7 cellular contexts compared by ENCODE assay signal in the genomic region with DNA sequence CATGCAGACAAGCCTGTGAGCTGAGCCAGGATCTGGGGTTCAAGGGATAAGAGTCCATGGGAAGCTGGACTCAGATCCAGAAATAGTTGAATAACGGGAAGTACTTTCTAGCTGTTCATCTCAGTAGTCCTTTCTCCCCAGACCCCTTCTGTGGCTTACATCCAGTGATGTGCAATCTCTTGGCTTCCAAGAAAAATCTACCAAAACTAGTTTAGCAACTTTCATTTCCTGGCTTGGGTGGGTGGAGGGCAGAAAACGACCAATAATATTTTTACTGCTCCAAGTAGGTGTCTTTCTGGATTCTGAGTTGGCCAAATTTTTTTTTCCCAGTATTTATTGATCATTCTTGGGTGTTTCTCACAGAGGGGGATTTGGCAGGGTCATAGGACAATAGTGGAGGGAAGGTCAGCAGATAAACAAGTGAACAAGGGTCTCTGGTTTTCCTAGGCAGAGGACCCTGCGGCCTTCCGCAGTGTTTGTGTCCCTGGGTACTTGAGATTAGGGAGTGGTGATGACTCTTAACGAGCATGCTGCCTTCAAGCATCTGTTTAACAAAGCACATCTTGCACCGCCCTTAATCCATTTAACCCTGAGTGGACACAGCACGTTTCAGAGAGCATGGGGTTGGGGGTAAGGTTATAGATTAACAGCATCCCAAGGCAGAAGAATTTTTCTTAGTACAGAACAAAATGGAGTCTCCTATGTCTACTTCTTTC. TPM values are rescaled to one million over a fixed set of nuclear protein-coding genes. Genes with fewer than 3 reads are reported as not detected.
"Had no signal": no experiment of that assay in that cellular context is flagged by ENCODE, and none has a peak within 500 bp of the region (broad histone marks: within the 10 kb centered on the region; RNA-seq: fewer than 3 reads in every experiment).

No MANE protein-coding gene starts in this region.

RNA-seq across cellular contexts. Expression of a gene that starts 36.7 kb away (rescaled TPM):
- total RNA-seq: cerebellum; dermis microvascular lymphatic vessel endothelial cell; T-helper 2 cell treated with Interferon-gamma antibody and Interleukin-4, amounts not matched to agents 100 ng/mL and 5 ng/mL, for 36 hours had no signal
- polyA plus RNA-seq: naive thymus-derived CD4-positive, alpha-beta T cell had no signal

RNA-seq across cellular contexts. Expression of a gene that starts 47.2 kb away (rescaled TPM):
- total RNA-seq: activated T-cell treated with anti-CD3 and anti-CD28 coated beads, Interleukin-2, amount 50 U/mL, for 4 hours; dermis microvascular lymphatic vessel endothelial cell; esophagus squamous epithelium; naive thymus-derived CD4-positive, alpha-beta T cell; T-helper 2 cell treated with Interferon-gamma antibody and Interleukin-4, amounts not matched to agents 100 ng/mL and 5 ng/mL, for 36 hours had no signal
- polyA plus RNA-seq: naive thymus-derived CD4-positive, alpha-beta T cell had no signal

RNA-seq across cellular contexts. Expression of a gene that starts 51.9 kb away (rescaled TPM):
- total RNA-seq: activated T-cell treated with anti-CD3 and anti-CD28 coated beads, Interleukin-2, amount 50 U/mL, for 4 hours; dermis microvascular lymphatic vessel endothelial cell; left ventricle myocardium superior; naive thymus-derived CD4-positive, alpha-beta T cell; T-helper 2 cell treated with Interferon-gamma antibody and Interleukin-4, amounts not matched to agents 100 ng/mL and 5 ng/mL, for 36 hours had no signal
- polyA plus RNA-seq: naive thymus-derived CD4-positive, alpha-beta T cell had no signal
